8 cellular contexts compared by ENCODE assay signal in genomic region chr14:99995700-99996356, GRCh38.
DNase-seq lines count a peak whose midpoint lies in the region; ATAC-seq, FAIRE-seq and TF ChIP-seq lines count a peak whose summit lies in the region.

No MANE protein-coding gene starts in this region.

- H3K9me3 ChIP-seq in A673 (ENCODE audit: low read depth, low read length, poor library complexity, severe bottlenecking) (no peaks in the 10 kb centered on the region), endothelial cell of umbilical vein (replicated peaks; ENCODE audit: control insufficient read depth, insufficient read depth, low read length) (no peaks in the 10 kb centered on the region), transverse colon (no peaks in the 10 kb centered on the region)

- H2AFZ ChIP-seq in endothelial cell of umbilical vein (ENCODE audit: low read depth, low read length): no peak overlapping the region

- no peaks in the 10 kb centered on the region for H3K4me1 ChIP-seq in A673 (ENCODE audit: insufficient read depth, low read length, poor library complexity, severe bottlenecking)
- H3K4me1 ChIP-seq in endothelial cell of umbilical vein (ENCODE audit: control insufficient read depth, extremely low read depth, insufficient read depth, low read length): no peaks in the 10 kb centered on the region
- H3K4me1 ChIP-seq in transverse colon: no peaks in the 10 kb centered on the region

- WGBS in transverse colon (ENCODE audit: low coverage in 1 of 2), 2 donors: 5 to 20% methylated on average over 2 of the region's 2 CpGs

- in situ Hi-C loops in transverse colon (cut with MboI; ENCODE audit: low pct_ligation_motif_present in 1 of 4, low pct_unique_long_range_greater_than_20kb in 1 of 4, low sequenced_read_pairs in 3 of 4): loop anchor here in 2 of 4 donors (25.0 kb wide), 2 partner anchors 116 to 191 kb away; no protein-coding TSS in a partner anchor

- intact Hi-C loops in A673 (cut with micrococcal nuclease; ENCODE audit: unreplicated experiment): no loop called here
- intact Hi-C loops in activated CD8-positive, alpha-beta T cell treated with anti-CD3 and anti-CD28 coated beads for 36 hours (cut with micrococcal nuclease): no loop called here
- intact Hi-C loops in endothelial cell of umbilical vein (cut with micrococcal nuclease): no loop called here
- intact Hi-C loops in transverse colon (cut with DNase I; ENCODE audit: low total_unique reads): no loop called here

- no peaks in the 10 kb centered on the region for H3K9me3 Mint-ChIP-seq in activated CD8-positive, alpha-beta T cell treated with anti-CD3 and anti-CD28 coated beads for 36 hours
- H3K9me3 Mint-ChIP-seq in nephron progenitor cell: peaks cover 47% of the 10 kb centered on the region

- H3K36me3 ChIP-seq in A673 (ENCODE audit: insufficient read depth, low read length, poor library complexity, severe bottlenecking) (no peaks in the 10 kb centered on the region), endothelial cell of umbilical vein (ENCODE audit: control insufficient read depth in 2 of 2, extremely low read depth in 1 of 2, insufficient read depth in 2 of 2, low read length in 2 of 2) (no peaks in the 10 kb centered on the region), transverse colon (no peaks in the 10 kb centered on the region)

- no peak for TF ChIP-seq EP300 in transverse colon (IDR thresholded peaks at IDR 0.05; ENCODE audit: low read depth)

- no peak overlapping the region for H3K9ac ChIP-seq in endothelial cell of umbilical vein (replicated peaks; ENCODE audit: extremely low read depth, insufficient read depth, low read length)

- peak; percentile 77 for FAIRE-seq in endothelial cell of umbilical vein (lab: Jason Lieb, UNC)

- POLR2A ChIA-PET in A673 (lab: Charles Lee; ENCODE audit: low non-redundant PET) (no interaction called here), endothelial cell of umbilical vein (lab: Charles Lee) (no interaction called here)
- POLR2A ChIA-PET in activated CD8-positive, alpha-beta T cell treated with anti-CD3 and anti-CD28 coated beads for 36 hours (lab: Charles Lee): no interaction called here

- ATAC-seq in GM18502 (IDR thresholded peaks at IDR 0.05; ENCODE audit: poor library complexity, unreplicated experiment): peak; percentile 99
- ATAC-seq in HG02870 (IDR thresholded peaks at IDR 0.05; ENCODE audit: unreplicated experiment): peak; percentile 99
- ATAC-seq in activated CD8-positive, alpha-beta T cell treated with anti-CD3 and anti-CD28 coated beads for 36 hours: peak; percentile 100

- H3K4me3 Mint-ChIP-seq in activated CD8-positive, alpha-beta T cell treated with anti-CD3 and anti-CD28 coated beads for 36 hours: no peak overlapping the region
- H3K4me3 Mint-ChIP-seq in nephron progenitor cell: no peak overlapping the region

- no peak overlapping the region for H3K4me2 ChIP-seq in endothelial cell of umbilical vein (ENCODE audit: insufficient read depth, low read length)

- CTCF ChIA-PET in A673 (lab: Charles Lee): no interaction called here
- CTCF ChIA-PET in activated CD8-positive, alpha-beta T cell treated with anti-CD3 and anti-CD28 coated beads for 36 hours (lab: Charles Lee): interaction anchor here (0.6 to 1.8 kb wide), 8 partner anchors 9 to 83 kb away, joined by 3 to 12 read pairs (median 3); no protein-coding TSS in a partner anchor
- CTCF ChIA-PET in endothelial cell of umbilical vein (lab: Charles Lee): interaction anchor here (0.8 to 1.2 kb wide), 2 partner anchors 9 to 38 kb away, joined by 3 read pairs; no protein-coding TSS in a partner anchor

- H3K27ac ChIP-seq in A673 (ENCODE audit: low read depth, low read length, poor library complexity, severe bottlenecking): no peak overlapping the region
- no peak overlapping the region for H3K27ac ChIP-seq in endothelial cell of umbilical vein (ENCODE audit: insufficient read depth, low read depth, low read length)
- no peak overlapping the region for H3K27ac ChIP-seq in transverse colon

- TF ChIP-seq POLR2A in endothelial cell of umbilical vein (IDR thresholded peaks at IDR 0.05; ENCODE audit: low read depth, low read length): no peak
- no peak for TF ChIP-seq POLR2A in transverse colon (IDR thresholded peaks at IDR 0.05)

- H3K36me3 Mint-ChIP-seq in activated CD8-positive, alpha-beta T cell treated with anti-CD3 and anti-CD28 coated beads for 36 hours (ENCODE audit: low read depth): peaks cover 3% of the 10 kb centered on the region
- peaks cover 51% of the 10 kb centered on the region for H3K36me3 Mint-ChIP-seq in nephron progenitor cell (ENCODE audit: low read depth)

- H3K27me3 ChIP-seq in A673 (replicated peaks; ENCODE audit: insufficient read depth, low read depth, low read length, poor library complexity) (no peaks in the 10 kb centered on the region), endothelial cell of umbilical vein (ENCODE audit: control insufficient read depth in 2 of 2, insufficient read depth in 2 of 2, low read length in 2 of 2) (no peaks in the 10 kb centered on the region), transverse colon (peaks cover 9% of the 10 kb centered on the region)

- peak; percentile 83 for TF ChIP-seq CTCF in A673 (conservative IDR thresholded peaks at IDR 0.05; ENCODE audit: low read depth, low read length)
- peak; percentile 95 for TF ChIP-seq CTCF in activated CD8-positive, alpha-beta T cell treated with anti-CD3 and anti-CD28 coated beads for 36 hours (IDR thresholded peaks at IDR 0.05)
- peak; percentile 68 to 73 for TF ChIP-seq CTCF in endothelial cell of umbilical vein (IDR thresholded peaks at IDR 0.05; ENCODE audit: extremely low read depth in 1 of 2, insufficient read depth in 1 of 2, low read depth in 1 of 2, low read length in 2 of 2)
- peak; percentile 55 for TF ChIP-seq CTCF in nephron progenitor cell (IDR thresholded peaks at IDR 0.05)
- TF ChIP-seq CTCF in transverse colon (IDR thresholded peaks at IDR 0.05): peak; percentile 75 to 90 (median 82)

- peaks cover 11% of the 10 kb centered on the region for H3K4me1 Mint-ChIP-seq in activated CD8-positive, alpha-beta T cell treated with anti-CD3 and anti-CD28 coated beads for 36 hours (ENCODE audit: low read depth)
- peaks cover 13% of the 10 kb centered on the region for H3K4me1 Mint-ChIP-seq in nephron progenitor cell

- H3K9me1 ChIP-seq in endothelial cell of umbilical vein (replicated peaks; ENCODE audit: control insufficient read depth, extremely low read depth, insufficient read depth, low read length): no peaks in the 10 kb centered on the region

- peaks cover 6% of the 10 kb centered on the region for H3K79me2 ChIP-seq in endothelial cell of umbilical vein (ENCODE audit: control insufficient read depth, insufficient read depth, low read length)

- no peaks in the 10 kb centered on the region for H4K20me1 ChIP-seq in endothelial cell of umbilical vein (replicated peaks; ENCODE audit: control insufficient read depth, extremely low read depth, insufficient read depth, low read length)

- dilution Hi-C loops in endothelial cell of umbilical vein (cut with MboI; ENCODE audit: extremely low pct_ligation_motif_present, low sequenced_read_pairs): no loop called here

- no peak overlapping the region for H3K27ac Mint-ChIP-seq in activated CD8-positive, alpha-beta T cell treated with anti-CD3 and anti-CD28 coated beads for 36 hours
- no peak overlapping the region for H3K27ac Mint-ChIP-seq in nephron progenitor cell

- peak; percentile 69 for DNase-seq in A673 (ENCODE audit: low spot score)
- peak; percentile 7 for DNase-seq in NCI-H774 (lab: John Stamatoyannopoulos, UW)
- peak; percentile 84 for DNase-seq in activated CD8-positive, alpha-beta T cell treated with anti-CD3 and anti-CD28 coated beads for 36 hours
- peak; percentile 53 for DNase-seq in endothelial cell of umbilical vein (ENCODE audit: low read depth, low spot score)
- peak; percentile 49 for DNase-seq in nephron progenitor cell
- peak; percentile 79 for DNase-seq in transverse colon

- no peak overlapping the region for H3K4me3 ChIP-seq in A673 (ENCODE audit: low read depth, low read length, poor library complexity, severe bottlenecking)
- H3K4me3 ChIP-seq in endothelial cell of umbilical vein (replicated peaks in 1 of 3; ENCODE audit: insufficient read depth in 1 of 3, low read depth in 1 of 3, low read length in 3 of 3): no peak overlapping the region
- no peak overlapping the region for H3K4me3 ChIP-seq in transverse colon

- H3K27me3 Mint-ChIP-seq in activated CD8-positive, alpha-beta T cell treated with anti-CD3 and anti-CD28 coated beads for 36 hours: peaks cover 8% of the 10 kb centered on the region
- H3K27me3 Mint-ChIP-seq in nephron progenitor cell (ENCODE audit: low read depth, poor library complexity): no peaks in the 10 kb centered on the region

- BruUV-seq in A673 (replicated peaks; lab: Mats Ljungman, UMichigan) (no TSS peak), endothelial cell of umbilical vein (replicated peaks; lab: Mats Ljungman, UMichigan) (no TSS peak)

TF ChIP-seq in endothelial cell of umbilical vein, 7 proteins besides CTCF, POLR2A, EP300 and RAD21:
- TF ChIP-seq MYC (IDR thresholded peaks at IDR 0.05; ENCODE audit: low read depth, low read length) (no peak), JUN (IDR thresholded peaks at IDR 0.05; ENCODE audit: borderline replicate concordance, insufficient read depth, insufficient read length, low read depth) (no peak), FOS (IDR thresholded peaks at IDR 0.05; ENCODE audit: borderline replicate concordance, insufficient read depth, low read length) (no peak), EZH2 (IDR thresholded peaks at IDR 0.05; ENCODE audit: borderline replicate concordance, low read depth, low read length, severe bottlenecking) (no peak)

Comparison
In these comparisons a context has a peak if more than half of its experiments do, and no peak if none do; other contexts are left out.
1. DNase-seq: peak in every context shown above with its lines; median percentile 84 in activated CD8-positive, alpha-beta T cell treated with anti-CD3 and anti-CD28 coated beads for 36 hours; 79 in transverse colon; 69 in A673; 53 in endothelial cell of umbilical vein; 49 in nephron progenitor cell; 7 in NCI-H774.